ENCODE assay signal across 15 cellular contexts in the genomic region with DNA sequence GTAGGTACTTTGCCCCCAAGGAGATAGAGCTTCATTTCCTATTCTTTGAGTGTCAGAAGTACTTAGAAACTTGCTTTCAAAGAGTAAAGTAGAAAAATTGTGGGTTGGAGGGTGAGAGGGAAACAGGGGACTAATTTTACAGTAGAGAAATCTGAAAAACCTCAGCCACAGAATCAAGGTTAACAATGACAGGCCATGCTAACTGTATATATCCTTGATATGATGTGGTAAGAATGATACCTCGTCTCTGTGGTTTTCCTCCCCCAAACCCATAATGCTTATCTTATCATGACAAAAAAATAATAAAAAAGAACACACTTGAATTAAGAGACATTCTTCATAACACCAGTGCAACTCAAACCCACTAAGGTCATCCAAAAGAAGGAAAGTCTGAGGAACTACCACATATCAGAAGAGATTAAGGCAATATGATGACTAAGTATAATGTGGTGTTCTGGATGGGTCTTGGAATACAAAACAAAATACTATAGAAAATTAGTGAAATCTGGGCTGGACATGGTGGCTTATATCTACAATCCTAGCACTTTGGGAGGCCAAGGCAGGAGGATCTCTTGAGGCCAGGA.
DNase-seq lines count a peak whose midpoint lies in the region; ATAC-seq, FAIRE-seq and TF ChIP-seq lines count a peak whose summit lies in the region.
"Had no signal": no experiment of that assay in that cellular context is flagged by ENCODE, and none has a peak within 500 bp of the region (broad histone marks: within the 10 kb centered on the region; RNA-seq: fewer than 3 reads in every experiment).

No MANE protein-coding gene starts in this region.

- H3K36me3 Mint-ChIP-seq in activated naive CD8-positive, alpha-beta T cell treated with anti-CD3 and anti-CD28 coated beads, Interleukin-2, amount 50 U/mL, for 24 hours (ENCODE audit: low read depth): no peaks in the 10 kb centered on the region
- H3K36me3 Mint-ChIP-seq in activated naive CD8-positive, alpha-beta T cell treated with anti-CD3 and anti-CD28 coated beads for 36 hours: peaks cover 6% of the 10 kb centered on the region
- H3K36me3 Mint-ChIP-seq in astrocyte (ENCODE audit: low read depth, unreplicated experiment): peaks cover 2% of the 10 kb centered on the region
- no peaks in the 10 kb centered on the region for H3K36me3 Mint-ChIP-seq in stimulated activated effector memory CD8-positive, alpha-beta T cell treated with anti-CD3 and anti-CD28 coated beads, Interleukin-12 subunit alpha, Interleukin-12 subunit beta, amount 100 ng/mL, for 72 hours
- H3K36me3 Mint-ChIP-seq in activated CD8-positive, alpha-beta T cell treated with anti-CD3 and anti-CD28 coated beads, Interleukin-2, amount 10 ng/mL, durations not matched to agents 7 days and 5 days (ENCODE audit: low read depth): no peaks in the 10 kb centered on the region
- H3K36me3 Mint-ChIP-seq: CD14-positive monocyte had no signal

- no peaks in the 10 kb centered on the region for H3K9me3 ChIP-seq in astrocyte (ENCODE audit: insufficient read depth, low read depth, low read length)
- H3K9me3 ChIP-seq: Caco-2 had no signal

- no peak overlapping the region for H3K4me3 Mint-ChIP-seq in activated naive CD8-positive, alpha-beta T cell treated with anti-CD3 and anti-CD28 coated beads, Interleukin-2, amount 50 U/mL, for 24 hours
- no peak overlapping the region for H3K4me3 Mint-ChIP-seq in activated naive CD8-positive, alpha-beta T cell treated with anti-CD3 and anti-CD28 coated beads for 36 hours
- H3K4me3 Mint-ChIP-seq in astrocyte (ENCODE audit: unreplicated experiment): no peak overlapping the region
- no peak overlapping the region for H3K4me3 Mint-ChIP-seq in stimulated activated effector memory CD8-positive, alpha-beta T cell treated with anti-CD3 and anti-CD28 coated beads, Interleukin-12 subunit alpha, Interleukin-12 subunit beta, amount 100 ng/mL, for 72 hours
- no peak overlapping the region for H3K4me3 Mint-ChIP-seq in activated CD8-positive, alpha-beta T cell treated with anti-CD3 and anti-CD28 coated beads, Interleukin-2, amount 10 ng/mL, durations not matched to agents 7 days and 5 days
- H3K4me3 Mint-ChIP-seq: CD14-positive monocyte; CD8-positive, alpha-beta T cell; HFFc6 had no signal

- no peaks in the 10 kb centered on the region for H3K9me3 Mint-ChIP-seq in activated naive CD8-positive, alpha-beta T cell treated with anti-CD3 and anti-CD28 coated beads, Interleukin-2, amount 50 U/mL, for 24 hours
- no peaks in the 10 kb centered on the region for H3K9me3 Mint-ChIP-seq in activated naive CD8-positive, alpha-beta T cell treated with anti-CD3 and anti-CD28 coated beads for 36 hours
- no peaks in the 10 kb centered on the region for H3K9me3 Mint-ChIP-seq in astrocyte (ENCODE audit: unreplicated experiment)
- no peaks in the 10 kb centered on the region for H3K9me3 Mint-ChIP-seq in stimulated activated effector memory CD8-positive, alpha-beta T cell treated with anti-CD3 and anti-CD28 coated beads, Interleukin-12 subunit alpha, Interleukin-12 subunit beta, amount 100 ng/mL, for 72 hours
- no peaks in the 10 kb centered on the region for H3K9me3 Mint-ChIP-seq in activated CD8-positive, alpha-beta T cell treated with anti-CD3 and anti-CD28 coated beads, Interleukin-2, amount 10 ng/mL, durations not matched to agents 7 days and 5 days (ENCODE audit: insufficient read depth)
- H3K9me3 Mint-ChIP-seq: CD8-positive, alpha-beta T cell; HFFc6 had no signal

- H3K36me3 ChIP-seq in astrocyte (ENCODE audit: insufficient read depth, low read length): no peaks in the 10 kb centered on the region

- H3K79me2 ChIP-seq in astrocyte (ENCODE audit: insufficient read depth, low read length): no peaks in the 10 kb centered on the region

- no peak overlapping the region for H3K9ac ChIP-seq in astrocyte (ENCODE audit: low read length)

- H3K4me1 Mint-ChIP-seq in activated naive CD8-positive, alpha-beta T cell treated with anti-CD3 and anti-CD28 coated beads, Interleukin-2, amount 50 U/mL, for 24 hours: peaks cover 4% of the 10 kb centered on the region
- H3K4me1 Mint-ChIP-seq in activated naive CD8-positive, alpha-beta T cell treated with anti-CD3 and anti-CD28 coated beads for 36 hours: peaks cover 4% of the 10 kb centered on the region
- no peaks in the 10 kb centered on the region for H3K4me1 Mint-ChIP-seq in astrocyte (ENCODE audit: low read depth, unreplicated experiment)
- no peaks in the 10 kb centered on the region for H3K4me1 Mint-ChIP-seq in stimulated activated effector memory CD8-positive, alpha-beta T cell treated with anti-CD3 and anti-CD28 coated beads, Interleukin-12 subunit alpha, Interleukin-12 subunit beta, amount 100 ng/mL, for 72 hours
- H3K4me1 Mint-ChIP-seq in activated CD8-positive, alpha-beta T cell treated with anti-CD3 and anti-CD28 coated beads, Interleukin-2, amount 10 ng/mL, durations not matched to agents 7 days and 5 days (ENCODE audit: low read depth): peaks cover 2% of the 10 kb centered on the region

- no peak for DNase-seq in activated naive CD8-positive, alpha-beta T cell treated with anti-CD3 and anti-CD28 coated beads, Interleukin-2, amount 50 U/mL, for 24 hours
- no peak for DNase-seq in activated naive CD8-positive, alpha-beta T cell treated with anti-CD3 and anti-CD28 coated beads for 36 hours
- DNase-seq in KBM-7: peak; percentile 16
- peak; percentile 18 for DNase-seq in astrocyte (ENCODE audit: low read depth)
- no peak for DNase-seq in stimulated activated effector memory CD8-positive, alpha-beta T cell treated with anti-CD3 and anti-CD28 coated beads, Interleukin-12 subunit alpha, Interleukin-12 subunit beta, amount 100 ng/mL, for 72 hours (ENCODE audit: low spot score in 2 of 2)
- no peak for DNase-seq in activated CD8-positive, alpha-beta T cell treated with anti-CD3 and anti-CD28 coated beads, Interleukin-2, amount 10 ng/mL, durations not matched to agents 7 days and 5 days
- DNase-seq in globus pallidus (ENCODE audit: low spot score): no peak
- DNase-seq: Caco-2; CD8-positive, alpha-beta T cell; GF-D8; HCEC 1CT; HFFc6 had no signal

- FAIRE-seq in astrocyte (lab: Jason Lieb, UNC): no peak
- FAIRE-seq: HTR-8/SVneo had no signal

- peak; percentile 59 for ATAC-seq in activated naive CD8-positive, alpha-beta T cell treated with anti-CD3 and anti-CD28 coated beads, Interleukin-2, amount 50 U/mL, for 24 hours
- ATAC-seq in stimulated activated effector memory CD8-positive, alpha-beta T cell treated with anti-CD3 and anti-CD28 coated beads, Interleukin-12 subunit alpha, Interleukin-12 subunit beta, amount 100 ng/mL, for 72 hours: peak; percentile 32
- ATAC-seq in activated CD8-positive, alpha-beta T cell treated with anti-CD3 and anti-CD28 coated beads, Interleukin-2, amount 10 ng/mL, durations not matched to agents 7 days and 5 days: no peak
- ATAC-seq: CD8-positive, alpha-beta T cell had no signal

- H3K4me2 ChIP-seq in astrocyte (ENCODE audit: low read length): no peak overlapping the region

- CTCF ChIA-PET in activated CD8-positive, alpha-beta T cell treated with anti-CD3 and anti-CD28 coated beads, Interleukin-2, amount 10 ng/mL, durations not matched to agents 7 days and 5 days (lab: Charles Lee): no interaction called here

- H3K27me3 ChIP-seq in astrocyte (ENCODE audit: insufficient read depth, low read length): no peaks in the 10 kb centered on the region

- no peaks in the 10 kb centered on the region for H4K20me1 ChIP-seq in astrocyte (ENCODE audit: insufficient read depth, low read length)

- in situ Hi-C loops in KBM-7 (cut with MboI; ENCODE audit: low pct_unique_long_range_greater_than_20kb, low sequenced_read_pairs): no loop called here

- H3K4me1 ChIP-seq in astrocyte (ENCODE audit: insufficient read depth, low read length): no peaks in the 10 kb centered on the region
- H3K4me1 ChIP-seq: Caco-2 had no signal

- POLR2A ChIA-PET in activated CD8-positive, alpha-beta T cell treated with anti-CD3 and anti-CD28 coated beads, Interleukin-2, amount 10 ng/mL, durations not matched to agents 7 days and 5 days (lab: Charles Lee): no interaction called here

- no peaks in the 10 kb centered on the region for H3K27me3 Mint-ChIP-seq in activated naive CD8-positive, alpha-beta T cell treated with anti-CD3 and anti-CD28 coated beads, Interleukin-2, amount 50 U/mL, for 24 hours
- no peaks in the 10 kb centered on the region for H3K27me3 Mint-ChIP-seq in activated naive CD8-positive, alpha-beta T cell treated with anti-CD3 and anti-CD28 coated beads for 36 hours
- no peaks in the 10 kb centered on the region for H3K27me3 Mint-ChIP-seq in astrocyte (ENCODE audit: low read depth, unreplicated experiment)
- no peaks in the 10 kb centered on the region for H3K27me3 Mint-ChIP-seq in activated CD8-positive, alpha-beta T cell treated with anti-CD3 and anti-CD28 coated beads, Interleukin-2, amount 10 ng/mL, durations not matched to agents 7 days and 5 days (ENCODE audit: low read depth)

- H3K27ac Mint-ChIP-seq in activated naive CD8-positive, alpha-beta T cell treated with anti-CD3 and anti-CD28 coated beads, Interleukin-2, amount 50 U/mL, for 24 hours: no peak overlapping the region
- H3K27ac Mint-ChIP-seq in activated naive CD8-positive, alpha-beta T cell treated with anti-CD3 and anti-CD28 coated beads for 36 hours: no peak overlapping the region
- no peak overlapping the region for H3K27ac Mint-ChIP-seq in astrocyte (ENCODE audit: unreplicated experiment)
- peak overlapping the region; percentile 7 for H3K27ac Mint-ChIP-seq in stimulated activated effector memory CD8-positive, alpha-beta T cell treated with anti-CD3 and anti-CD28 coated beads, Interleukin-12 subunit alpha, Interleukin-12 subunit beta, amount 100 ng/mL, for 72 hours
- H3K27ac Mint-ChIP-seq in activated CD8-positive, alpha-beta T cell treated with anti-CD3 and anti-CD28 coated beads, Interleukin-2, amount 10 ng/mL, durations not matched to agents 7 days and 5 days: no peak overlapping the region
- H3K27ac Mint-ChIP-seq: CD8-positive, alpha-beta T cell; HFFc6 had no signal

- no peak overlapping the region for H2AFZ ChIP-seq in astrocyte (ENCODE audit: low read depth, low read length)

- no peak overlapping the region for H3K27ac ChIP-seq in astrocyte (ENCODE audit: low read depth, low read length)
- H3K27ac ChIP-seq: 22Rv1 had no signal

- H3K4me3 ChIP-seq in astrocyte (ENCODE audit: insufficient read depth, low read depth, low read length): no peak overlapping the region

- TF ChIP-seq CTCF in astrocyte (IDR thresholded peaks at IDR 0.05; ENCODE audit: insufficient read depth, low read depth, low read length): no peak

Comparison
In these comparisons a context has a peak if more than half of its experiments do, and no peak if none do; other contexts are left out.
1. DNase-seq: peak in KBM-7 (single experiment) and astrocyte (single experiment); none in activated naive CD8-positive, alpha-beta T cell treated with anti-CD3 and anti-CD28 coated beads, Interleukin-2, amount 50 U/mL, for 24 hours (single experiment), activated naive CD8-positive, alpha-beta T cell treated with anti-CD3 and anti-CD28 coated beads for 36 hours (single experiment), stimulated activated effector memory CD8-positive, alpha-beta T cell treated with anti-CD3 and anti-CD28 coated beads, Interleukin-12 subunit alpha, Interleukin-12 subunit beta, amount 100 ng/mL, for 72 hours (0 of 2), activated CD8-positive, alpha-beta T cell treated with anti-CD3 and anti-CD28 coated beads, Interleukin-2, amount 10 ng/mL, durations not matched to agents 7 days and 5 days (single experiment) and globus pallidus (single experiment).